In the genomic region with DNA sequence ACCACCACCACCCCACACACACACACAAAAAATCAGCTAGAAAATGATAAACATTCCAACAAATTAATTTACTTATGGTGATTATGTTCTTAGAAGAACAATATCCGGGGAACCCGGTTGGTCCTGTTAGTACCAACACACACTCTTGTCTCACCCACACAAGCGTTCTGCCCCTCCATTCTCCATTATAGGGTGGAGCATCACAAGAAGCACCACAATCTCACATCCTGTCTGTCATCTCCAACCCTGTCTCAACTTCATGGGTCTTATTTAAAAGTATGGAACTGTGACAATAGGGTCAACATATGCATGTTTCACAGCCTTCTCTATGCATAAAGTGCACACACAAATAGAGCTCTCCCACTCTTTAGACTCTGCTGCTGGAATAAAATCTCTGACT, we compare ENCODE assay signal across 14 cellular contexts. TPM values are rescaled to one million over a fixed set of nuclear protein-coding genes. Genes with fewer than 3 reads are reported as not detected.
DNase-seq lines count a peak whose midpoint lies in the region; ATAC-seq and TF ChIP-seq lines count a peak whose summit lies in the region.
"Had no signal": no experiment of that assay in that cellular context is flagged by ENCODE, and none has a peak within 500 bp of the region (broad histone marks: within the 10 kb centered on the region; RNA-seq: fewer than 3 reads in every experiment).

No MANE protein-coding gene starts in this region.

- no peaks in the 10 kb centered on the region for H3K4me1 ChIP-seq in breast epithelium
- peaks cover 18% of the 10 kb centered on the region for H3K4me1 ChIP-seq in hepatocyte (ENCODE audit: insufficient read depth)
- H3K4me1 ChIP-seq in smooth muscle cell (ENCODE audit: low read depth) = peaks cover 32% of the 10 kb centered on the region

- BruUV-seq in MCF 10A (replicated peaks; lab: Mats Ljungman, UMichigan) = no TSS peak

- no peaks in the 10 kb centered on the region for H3K9me2 ChIP-seq in hepatocyte (replicated peaks; ENCODE audit: insufficient read depth)

- H3K4me3 ChIP-seq in breast epithelium (no peak overlapping the region), hepatocyte (no peak overlapping the region), smooth muscle cell (no peak overlapping the region), MG63 (no peak overlapping the region)
- H3K4me3 ChIP-seq: tibial artery had no signal

- H4K20me1 ChIP-seq in hepatocyte (ENCODE audit: insufficient read depth, poor library complexity, severe bottlenecking) (peaks cover 94% of the 10 kb centered on the region), smooth muscle cell (ENCODE audit: low read depth) (peaks cover 100% of the 10 kb centered on the region)

- no peak for TF ChIP-seq POLR2A in breast epithelium (IDR thresholded peaks at IDR 0.05)

- no peak overlapping the region for H3K27ac Mint-ChIP-seq in MCF 10A (ENCODE audit: low read depth, unreplicated experiment)
- H3K27ac Mint-ChIP-seq in WTC11 = peak overlapping the region; percentile 73
- H3K27ac Mint-ChIP-seq: activated CD4-positive, alpha-beta T cell treated with anti-CD3 and anti-CD28 coated beads, Interleukin-2, amount 10 ng/mL, durations not matched to agents 24 days and 14 days had no signal

- no peaks in the 10 kb centered on the region for H3K9me3 ChIP-seq in breast epithelium
- no peaks in the 10 kb centered on the region for H3K9me3 ChIP-seq in hepatocyte (ENCODE audit: low read depth)
- no peaks in the 10 kb centered on the region for H3K9me3 ChIP-seq in smooth muscle cell (replicated peaks; ENCODE audit: low read depth)
- no peaks in the 10 kb centered on the region for H3K9me3 ChIP-seq in MG63
- H3K9me3 ChIP-seq: tibial artery had no signal

- H3K27me3 ChIP-seq in breast epithelium (no peaks in the 10 kb centered on the region), hepatocyte (no peaks in the 10 kb centered on the region), smooth muscle cell (ENCODE audit: low read depth) (no peaks in the 10 kb centered on the region), MG63 (no peaks in the 10 kb centered on the region)
- H3K27me3 ChIP-seq: tibial artery had no signal

- DNase-seq in MCF 10A (ENCODE audit: unreplicated experiment) = no peak
- DNase-seq in breast epithelium (ENCODE audit: low spot score in 2 of 2) = no peak
- no peak for DNase-seq in WTC11 (ENCODE audit: low spot score)
- no peak for DNase-seq in hepatocyte (ENCODE audit: low spot score)
- no peak for DNase-seq in smooth muscle cell (lab: John Stamatoyannopoulos, UW; ENCODE audit: unreplicated experiment)
- no peak for DNase-seq in NCI-H2029 treated with DMSO at 0.1 percent for 48 hours (lab: John Stamatoyannopoulos, UW)
- DNase-seq in MG63 = no peak
- DNase-seq in NCI-H774 (lab: John Stamatoyannopoulos, UW) = no peak
- DNase-seq: activated CD4-positive, alpha-beta T cell treated with anti-CD3 and anti-CD28 coated beads, Interleukin-2, amount 10 ng/mL, durations not matched to agents 24 days and 14 days; SIG-M5; stimulated activated CD8-positive, alpha-beta memory T cell treated with anti-CD3 and anti-CD28 coated beads, Interleukin-4, amount 100 ng/mL, for 48 hours; T1000; tibial artery had no signal

- H3K9me3 Mint-ChIP-seq in MCF 10A (ENCODE audit: unreplicated experiment) (no peaks in the 10 kb centered on the region), WTC11 (no peaks in the 10 kb centered on the region)
- H3K9me3 Mint-ChIP-seq: activated CD4-positive, alpha-beta T cell treated with anti-CD3 and anti-CD28 coated beads, Interleukin-2, amount 10 ng/mL, durations not matched to agents 24 days and 14 days had no signal

- CTCF ChIA-PET in MCF 10A (lab: Yijun Ruan, JAX) = interaction anchor here (0.6 to 1.8 kb wide), 3 partner anchors 18 to 197 kb away, joined by 3 to 7 read pairs (median 7); no protein-coding TSS in a partner anchor
- CTCF ChIA-PET in WTC11 (lab: Charles Lee) = no interaction called here

- H3K4me1 Mint-ChIP-seq in MCF 10A (ENCODE audit: insufficient read depth, unreplicated experiment) (peaks cover 26% of the 10 kb centered on the region), WTC11 (peaks cover 18% of the 10 kb centered on the region)

- no peak overlapping the region for H3K9ac ChIP-seq in smooth muscle cell (ENCODE audit: low read depth)

- H3K27me3 Mint-ChIP-seq in MCF 10A (ENCODE audit: insufficient read depth, unreplicated experiment) = no peaks in the 10 kb centered on the region
- no peaks in the 10 kb centered on the region for H3K27me3 Mint-ChIP-seq in WTC11 (ENCODE audit: low read depth)
- H3K27me3 Mint-ChIP-seq: activated CD4-positive, alpha-beta T cell treated with anti-CD3 and anti-CD28 coated beads, Interleukin-2, amount 10 ng/mL, durations not matched to agents 24 days and 14 days had no signal

- ATAC-seq in WTC11 = no peak
- ATAC-seq: left lobe of liver had no signal

- H3K4me3 Mint-ChIP-seq in MCF 10A (ENCODE audit: unreplicated experiment) (peak overlapping the region; percentile 59), WTC11 (no peak overlapping the region)

- H3K36me3 Mint-ChIP-seq in MCF 10A (ENCODE audit: insufficient read depth, unreplicated experiment) = peaks cover 10% of the 10 kb centered on the region
- peaks cover 6% of the 10 kb centered on the region; the same call in 1 of the 2 replicates for H3K36me3 Mint-ChIP-seq in WTC11

- 93% methylated on average over 3 of the region's 3 CpGs for WGBS in hepatocyte (ENCODE audit: low lambda C conversion rate, missing lambda C conversion rate)
- WGBS in smooth muscle cell (ENCODE audit: low lambda C conversion rate) = 98% methylated on average over 3 of the region's 3 CpGs

- H2AFZ ChIP-seq in hepatocyte (no peak overlapping the region), smooth muscle cell (ENCODE audit: low read depth) (no peak overlapping the region)

- H3K4me2 ChIP-seq in hepatocyte = peak overlapping the region; percentile 85
- peak overlapping the region; percentile 94 for H3K4me2 ChIP-seq in smooth muscle cell

- H3F3A ChIP-seq in smooth muscle cell (ENCODE audit: low read depth) = no peaks in the 10 kb centered on the region

- H3K36me3 ChIP-seq in breast epithelium (no peaks in the 10 kb centered on the region), hepatocyte (replicated peaks; ENCODE audit: insufficient read depth, low read depth) (no peaks in the 10 kb centered on the region), smooth muscle cell (ENCODE audit: low read depth) (no peaks in the 10 kb centered on the region), MG63 (peaks cover 3% of the 10 kb centered on the region; the same call in 1 of the 2 replicates)
- H3K36me3 ChIP-seq: tibial artery had no signal

- POLR2A ChIA-PET in MCF 10A (lab: Yijun Ruan, JAX) (interaction anchor here (0.8 to 3.8 kb wide), 7 partner anchors 12 to 259 kb away, joined by 3 to 24 read pairs (median 3); no protein-coding TSS in a partner anchor), WTC11 (lab: Charles Lee) (no interaction called here)

- intact Hi-C loops in MCF 10A (cut with micrococcal nuclease) (no loop called here), breast epithelium (cut with DNase I; ENCODE audit: low total_unique reads) (no loop called here)

- H3K79me2 ChIP-seq in hepatocyte = peaks cover 100% of the 10 kb centered on the region
- H3K79me2 ChIP-seq in smooth muscle cell (ENCODE audit: low read depth) = peaks cover 100% of the 10 kb centered on the region

- TF ChIP-seq CTCF in MCF 10A (IDR thresholded peaks at IDR 0.05; ENCODE audit: unreplicated experiment) = no peak
- TF ChIP-seq CTCF in breast epithelium (IDR thresholded peaks at IDR 0.05) = no peak
- TF ChIP-seq CTCF in WTC11 (IDR thresholded peaks at IDR 0.05) = no peak
- TF ChIP-seq CTCF in hepatocyte (IDR thresholded peaks at IDR 0.05; ENCODE audit: poor library complexity) = no peak
- TF ChIP-seq CTCF in smooth muscle cell (IDR thresholded peaks at IDR 0.05; ENCODE audit: borderline replicate concordance, insufficient read depth, poor library complexity, severe bottlenecking) = no peak

- no peak overlapping the region for H3K27ac ChIP-seq in breast epithelium
- H3K27ac ChIP-seq in hepatocyte = no peak overlapping the region
- H3K27ac ChIP-seq in smooth muscle cell (ENCODE audit: low read depth) = no peak overlapping the region
- H3K27ac ChIP-seq: tibial artery had no signal

TF ChIP-seq in WTC11, 78 proteins besides CTCF, POLR2A, EP300 and RAD21:
- no peak for TF ChIP-seq ETV6 (CRISPR knock-in tag; IDR thresholded peaks at IDR 0.05)
- TF ChIP-seq TEAD1 (CRISPR knock-in tag; IDR thresholded peaks at IDR 0.05) = no peak
- no peak for TF ChIP-seq MLX (CRISPR knock-in tag; IDR thresholded peaks at IDR 0.05)
- TF ChIP-seq ELF4 (CRISPR knock-in tag; IDR thresholded peaks at IDR 0.05; ENCODE audit: low read depth) = no peak

RNA-seq across cellular contexts. Expression of gene GSK3B, which starts 5.6 kb away (rescaled TPM):
- 71.5 and 73.6 TPM in 2 replicates for total RNA-seq in MCF 10A (2022)
- total RNA-seq in breast epithelium = 10 to 100 TPM; 34.6 to 46.1 (median 42.0) TPM
- 45.9 to 48.9 TPM (median 46.8 TPM) in 3 replicates for total RNA-seq in WTC11 (2021)
- 48.8 and 49.3 TPM in 2 replicates for total RNA-seq in hepatocyte
- polyA plus RNA-seq in hepatocyte = 18.1 and 24.7 TPM in 2 replicates
- 60.6 and 61.8 TPM in 2 replicates for total RNA-seq in smooth muscle cell
- polyA plus RNA-seq in smooth muscle cell = 27.3 and 36.6 TPM in 2 replicates
- 22.2 and 35.2 TPM in 2 replicates for total RNA-seq in MG63 (2014; rRNA removed; shearing (Covaris generic); ENCODE audit: low replicate concordance)
